In genomic region chr20:20084296-20084752, GRCh38 we compare ENCODE assay signal across 13 cellular contexts. TPM values are rescaled to one million over a fixed set of nuclear protein-coding genes. Genes with fewer than 3 reads are reported as not detected.
DNase-seq lines count a peak whose midpoint lies in the region; ATAC-seq and TF ChIP-seq lines count a peak whose summit lies in the region.
"Had no signal": no experiment of that assay in that cellular context is flagged by ENCODE, and none has a peak within 500 bp of the region (broad histone marks: within the 10 kb centered on the region; RNA-seq: fewer than 3 reads in every experiment).

No MANE protein-coding gene starts in this region.

- TF ChIP-seq CTCF in parathyroid adenoma (IDR thresholded peaks at IDR 0.05), result no peak
- no peak for TF ChIP-seq CTCF in CD4-positive, alpha-beta T cell (IDR thresholded peaks at IDR 0.05)

- H3K4me1 ChIP-seq in parathyroid adenoma, result no peaks in the 10 kb centered on the region

- no peaks in the 10 kb centered on the region for H3K9me3 Mint-ChIP-seq in CD4-positive, alpha-beta T cell
- H3K9me3 Mint-ChIP-seq: natural killer cell had no signal

- intact Hi-C loops in CD4-positive, alpha-beta T cell (cut with DNase I, micrococcal nuclease), result loop anchor here (1.0 to 10.0 kb wide), 5 partner anchors 150 to 743 kb away; no protein-coding TSS in a partner anchor

- H3K4me2 ChIP-seq in parathyroid adenoma (ENCODE audit: low read length), result peak overlapping the region; percentile 51
- H3K4me2 ChIP-seq: SK-N-SH had no signal

- H3K27me3 ChIP-seq in parathyroid adenoma (ENCODE audit: control insufficient read depth, insufficient read depth, low read length), result no peaks in the 10 kb centered on the region
- H3K27me3 ChIP-seq in CD4-positive, alpha-beta T cell (ENCODE audit: control insufficient read depth, insufficient read depth, low read length), result peaks cover 5% of the 10 kb centered on the region
- H3K27me3 ChIP-seq: upper lobe of left lung had no signal

- no peaks in the 10 kb centered on the region for H3K36me3 Mint-ChIP-seq in CD4-positive, alpha-beta T cell (ENCODE audit: low read depth)
- H3K36me3 Mint-ChIP-seq: natural killer cell had no signal

- peaks cover 19% of the 10 kb centered on the region for H3K27me3 Mint-ChIP-seq in CD4-positive, alpha-beta T cell

- peaks cover 5% of the 10 kb centered on the region for H3K4me1 Mint-ChIP-seq in CD4-positive, alpha-beta T cell (ENCODE audit: low read depth)

- CTCF ChIA-PET in CD4-positive, alpha-beta T cell (lab: Charles Lee), result no interaction called here

- no peak overlapping the region for H3K4me3 Mint-ChIP-seq in CD4-positive, alpha-beta T cell
- H3K4me3 Mint-ChIP-seq: natural killer cell had no signal

- no peaks in the 10 kb centered on the region for H3K9me3 ChIP-seq in parathyroid adenoma (ENCODE audit: control insufficient read depth, low read length)
- H3K9me3 ChIP-seq in CD4-positive, alpha-beta T cell (ENCODE audit: control insufficient read depth, low read length), result no peaks in the 10 kb centered on the region
- H3K9me3 ChIP-seq: SK-N-SH, upper lobe of left lung had no signal

- H3K9ac ChIP-seq in parathyroid adenoma, result no peak overlapping the region
- H3K9ac ChIP-seq: SK-N-SH had no signal

- POLR2A ChIA-PET in CD4-positive, alpha-beta T cell (lab: Charles Lee), result no interaction called here

- H3K4me3 ChIP-seq in parathyroid adenoma (ENCODE audit: low read depth, low read length), result no peak overlapping the region
- H3K4me3 ChIP-seq: upper lobe of left lung had no signal

- H3K27ac ChIP-seq in caudate nucleus (ENCODE audit: low read depth, low read length) (peak overlapping the region; percentile 24), parathyroid adenoma (no peak overlapping the region)
- H3K27ac ChIP-seq in CD4-positive, alpha-beta T cell (ENCODE audit: low read depth, low read length), result no peak overlapping the region

- H2AFZ ChIP-seq in parathyroid adenoma, result peak overlapping the region; percentile 2

- peak; percentile 42 for DNase-seq in NCI-H510A treated with DMSO at 0.1 percent for 48 hours (lab: John Stamatoyannopoulos, UW)
- no peak for DNase-seq in NCI-H510A (lab: John Stamatoyannopoulos, UW)
- peak; percentile 51 to 81 for DNase-seq in NCI-H446 (lab: John Stamatoyannopoulos, UW)
- peak in 33 of 61 donors; percentile 3 to 85 (median 31) for DNase-seq in caudate nucleus (lab: John Stamatoyannopoulos, UW)
- no peak for DNase-seq in stimulated activated CD4-positive, alpha-beta T cell treated with anti-CD3 and anti-CD28 coated beads, Interleukin-4, amount 100 ng/mL, for 4 hours
- DNase-seq in CD4-positive, alpha-beta T cell, result no peak
- no peak for DNase-seq in T1000 (lab: John Stamatoyannopoulos, UW)
- DNase-seq: activated CD4-positive, alpha-beta T cell treated with anti-CD3 and anti-CD28 coated beads, Interleukin-2, amount 50 U/mL, for 1 hour; activated naive CD4-positive, alpha-beta T cell treated with Interleukin-2 at 50 U/mL for 16 hours; natural killer cell had no signal

- ATAC-seq in CD4-positive, alpha-beta T cell (ENCODE audit: poor library complexity), result no peak

- no peak overlapping the region for H3K27ac Mint-ChIP-seq in CD4-positive, alpha-beta T cell

- H3K79me2 ChIP-seq in parathyroid adenoma, result no peaks in the 10 kb centered on the region

- no peaks in the 10 kb centered on the region for H3K36me3 ChIP-seq in parathyroid adenoma (ENCODE audit: control insufficient read depth, insufficient read depth, low read length)
- H3K36me3 ChIP-seq: upper lobe of left lung had no signal

RNA-seq across cellular contexts. Expression of gene CFAP61, which starts 32.0 kb away (rescaled TPM):
- not detected for total RNA-seq in CD4-positive, alpha-beta T cell

RNA-seq across cellular contexts. Expression of gene CRNKL1, which starts 32.1 kb away (rescaled TPM):
- 10 to 100 TPM; 24.3 to 26.1 TPM for total RNA-seq in CD4-positive, alpha-beta T cell

Comparison
In these comparisons a context has a peak if more than half of its experiments do, and no peak if none do; other contexts are left out.
1. DNase-seq: peak in NCI-H510A treated with DMSO at 0.1 percent for 48 hours (single experiment), NCI-H446 (2 of 2) and caudate nucleus (33 of 61); none in NCI-H510A (single experiment), stimulated activated CD4-positive, alpha-beta T cell treated with anti-CD3 and anti-CD28 coated beads, Interleukin-4, amount 100 ng/mL, for 4 hours (0 of 2), CD4-positive, alpha-beta T cell (0 of 10) and T1000 (single experiment).